In the genomic region with DNA sequence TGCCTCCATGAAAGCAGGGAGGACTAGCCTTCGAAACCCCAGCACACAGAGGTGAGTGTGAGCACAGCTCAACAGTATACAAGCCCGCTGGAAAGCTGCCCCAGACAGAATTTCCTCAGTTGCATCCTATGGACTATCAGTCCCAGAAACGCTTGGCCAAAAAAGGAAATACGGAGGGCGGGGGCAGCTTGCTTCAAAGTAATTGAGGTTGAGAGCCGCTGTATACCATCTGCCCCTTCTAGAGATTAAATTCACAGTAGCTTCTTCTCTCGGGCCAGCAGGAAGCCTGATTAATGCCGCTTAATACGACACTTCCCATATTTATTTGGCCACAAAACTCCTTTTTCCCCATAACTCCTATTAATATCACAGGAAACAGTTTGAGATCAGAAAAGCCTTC, we compare ENCODE assay signal across 1 cellular context.
TF ChIP-seq lines count a peak whose summit lies in the region.

No MANE protein-coding gene starts in this region.

TF ChIP-seq in GM23338, 12 proteins besides CTCF, POLR2A, EP300 and RAD21 (continued from another document):
- TF ChIP-seq, protein P1, sequence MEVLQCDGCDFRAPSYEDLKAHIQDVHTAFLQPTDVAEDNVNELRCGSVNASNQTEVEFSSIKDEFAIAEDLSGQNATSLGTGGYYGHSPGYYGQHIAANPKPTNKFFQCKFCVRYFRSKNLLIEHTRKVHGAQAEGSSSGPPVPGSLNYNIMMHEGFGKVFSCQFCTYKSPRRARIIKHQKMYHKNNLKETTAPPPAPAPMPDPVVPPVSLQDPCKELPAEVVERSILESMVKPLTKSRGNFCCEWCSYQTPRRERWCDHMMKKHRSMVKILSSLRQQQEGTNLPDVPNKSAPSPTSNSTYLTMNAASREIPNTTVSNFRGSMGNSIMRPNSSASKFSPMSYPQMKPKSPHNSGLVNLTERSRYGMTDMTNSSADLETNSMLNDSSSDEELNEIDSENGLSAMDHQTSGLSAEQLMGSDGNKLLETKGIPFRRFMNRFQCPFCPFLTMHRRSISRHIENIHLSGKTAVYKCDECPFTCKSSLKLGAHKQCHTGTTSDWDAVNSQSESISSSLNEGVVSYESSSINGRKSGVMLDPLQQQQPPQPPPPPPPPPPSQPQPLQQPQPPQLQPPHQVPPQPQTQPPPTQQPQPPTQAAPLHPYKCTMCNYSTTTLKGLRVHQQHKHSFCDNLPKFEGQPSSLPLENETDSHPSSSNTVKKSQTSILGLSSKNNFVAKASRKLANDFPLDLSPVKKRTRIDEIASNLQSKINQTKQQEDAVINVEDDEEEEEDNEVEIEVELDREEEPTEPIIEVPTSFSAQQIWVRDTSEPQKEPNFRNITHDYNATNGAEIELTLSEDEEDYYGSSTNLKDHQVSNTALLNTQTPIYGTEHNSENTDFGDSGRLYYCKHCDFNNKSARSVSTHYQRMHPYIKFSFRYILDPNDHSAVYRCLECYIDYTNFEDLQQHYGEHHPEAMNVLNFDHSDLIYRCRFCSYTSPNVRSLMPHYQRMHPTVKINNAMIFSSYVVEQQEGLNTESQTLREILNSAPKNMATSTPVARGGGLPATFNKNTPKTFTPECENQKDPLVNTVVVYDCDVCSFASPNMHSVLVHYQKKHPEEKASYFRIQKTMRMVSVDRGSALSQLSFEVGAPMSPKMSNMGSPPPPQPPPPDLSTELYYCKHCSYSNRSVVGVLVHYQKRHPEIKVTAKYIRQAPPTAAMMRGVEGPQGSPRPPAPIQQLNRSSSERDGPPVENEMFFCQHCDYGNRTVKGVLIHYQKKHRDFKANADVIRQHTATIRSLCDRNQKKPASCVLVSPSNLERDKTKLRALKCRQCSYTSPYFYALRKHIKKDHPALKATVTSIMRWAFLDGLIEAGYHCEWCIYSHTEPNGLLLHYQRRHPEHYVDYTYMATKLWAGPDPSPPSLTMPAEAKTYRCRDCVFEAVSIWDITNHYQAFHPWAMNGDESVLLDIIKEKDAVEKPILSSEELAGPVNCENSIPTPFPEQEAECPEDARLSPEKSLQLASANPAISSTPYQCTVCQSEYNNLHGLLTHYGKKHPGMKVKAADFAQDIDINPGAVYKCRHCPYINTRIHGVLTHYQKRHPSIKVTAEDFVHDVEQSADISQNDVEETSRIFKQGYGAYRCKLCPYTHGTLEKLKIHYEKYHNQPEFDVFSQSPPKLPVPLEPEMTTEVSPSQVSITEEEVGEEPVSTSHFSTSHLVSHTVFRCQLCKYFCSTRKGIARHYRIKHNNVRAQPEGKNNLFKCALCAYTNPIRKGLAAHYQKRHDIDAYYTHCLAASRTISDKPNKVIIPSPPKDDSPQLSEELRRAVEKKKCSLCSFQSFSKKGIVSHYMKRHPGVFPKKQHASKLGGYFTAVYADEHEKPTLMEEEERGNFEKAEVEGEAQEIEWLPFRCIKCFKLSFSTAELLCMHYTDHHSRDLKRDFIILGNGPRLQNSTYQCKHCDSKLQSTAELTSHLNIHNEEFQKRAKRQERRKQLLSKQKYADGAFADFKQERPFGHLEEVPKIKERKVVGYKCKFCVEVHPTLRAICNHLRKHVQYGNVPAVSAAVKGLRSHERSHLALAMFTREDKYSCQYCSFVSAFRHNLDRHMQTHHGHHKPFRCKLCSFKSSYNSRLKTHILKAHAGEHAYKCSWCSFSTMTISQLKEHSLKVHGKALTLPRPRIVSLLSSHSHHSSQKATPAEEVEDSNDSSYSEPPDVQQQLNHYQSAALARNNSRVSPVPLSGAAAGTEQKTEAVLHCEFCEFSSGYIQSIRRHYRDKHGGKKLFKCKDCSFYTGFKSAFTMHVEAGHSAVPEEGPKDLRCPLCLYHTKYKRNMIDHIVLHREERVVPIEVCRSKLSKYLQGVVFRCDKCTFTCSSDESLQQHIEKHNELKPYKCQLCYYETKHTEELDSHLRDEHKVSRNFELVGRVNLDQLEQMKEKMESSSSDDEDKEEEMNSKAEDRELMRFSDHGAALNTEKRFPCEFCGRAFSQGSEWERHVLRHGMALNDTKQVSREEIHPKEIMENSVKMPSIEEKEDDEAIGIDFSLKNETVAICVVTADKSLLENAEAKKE (CRISPR knock-in tag; IDR thresholded peaks at IDR 0.05), result no peak
- no peak for TF ChIP-seq JUNB (IDR thresholded peaks at IDR 0.05; ENCODE audit: unreplicated experiment)
- TF ChIP-seq NANOG (IDR thresholded peaks at IDR 0.05; ENCODE audit: borderline replicate concordance), result no peak
- TF ChIP-seq POLR2AphosphoS5 (IDR thresholded peaks at IDR 0.05; ENCODE audit: low read depth), result no peak
- TF ChIP-seq STAT1 (IDR thresholded peaks at IDR 0.05; ENCODE audit: unreplicated experiment), result no peak
- no peak for TF ChIP-seq EZH2phosphoT487 (IDR thresholded peaks at IDR 0.05; ENCODE audit: unreplicated experiment)
- TF ChIP-seq CREB1 (CRISPR knock-in tag; IDR thresholded peaks at IDR 0.05; ENCODE audit: low read depth), result no peak
